Comparison of ENCODE assay signal across 8 cellular contexts in the genomic region with DNA sequence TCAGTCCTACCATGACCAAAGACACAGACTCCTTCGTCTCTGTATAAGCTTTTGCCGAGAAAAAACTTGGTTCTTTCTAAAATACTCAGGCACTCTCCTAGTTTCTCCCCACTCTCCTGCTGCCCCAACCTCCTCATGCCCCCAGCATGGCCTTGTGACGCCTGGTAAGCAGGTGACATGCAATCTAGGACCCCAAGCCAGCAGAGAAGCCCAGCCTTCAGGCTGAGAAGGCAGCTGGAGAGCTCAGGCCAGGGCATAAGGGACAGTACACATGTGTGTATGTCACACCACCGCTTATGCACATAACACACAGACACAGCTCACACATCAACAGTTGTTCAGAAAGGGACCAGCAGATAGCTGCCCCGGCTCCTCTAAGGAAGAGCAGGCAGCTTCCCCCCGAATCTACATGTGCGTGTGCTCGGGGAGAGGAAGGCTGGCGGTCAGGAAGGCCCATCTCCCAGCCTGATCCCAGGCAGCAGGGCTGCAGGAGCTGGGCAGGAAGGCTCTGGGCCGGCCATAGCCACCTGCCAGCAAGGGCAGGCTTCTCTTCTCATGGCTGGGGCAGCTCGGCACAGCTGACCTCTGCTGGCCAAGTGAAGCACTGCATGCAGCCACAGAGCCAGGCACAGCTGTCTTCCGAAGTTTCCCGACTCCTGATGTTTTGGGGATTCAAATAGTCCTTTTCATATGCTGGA. TPM values are rescaled to one million over a fixed set of nuclear protein-coding genes. Genes with fewer than 3 reads are reported as not detected.
DNase-seq lines count a peak whose midpoint lies in the region; ATAC-seq lines count a peak whose summit lies in the region.

No MANE protein-coding gene starts in this region.

- CTCF ChIA-PET in activated CD4-positive, alpha-beta memory T cell treated with anti-CD3 and anti-CD28 coated beads for 36 hours (lab: Charles Lee), result interaction anchor here (0.6 to 3.7 kb wide), 50 partner anchors 9 to 571 kb away, joined by 3 to 43 read pairs (median 4); a partner anchor contains a TSS

- ATAC-seq in HG02759 (IDR thresholded peaks at IDR 0.05; ENCODE audit: unreplicated experiment) (peak; percentile 81), HG03457 (IDR thresholded peaks at IDR 0.05; ENCODE audit: unreplicated experiment) (no peak)

- peaks cover 48% of the 10 kb centered on the region for H3K36me3 Mint-ChIP-seq in activated CD4-positive, alpha-beta memory T cell treated with anti-CD3 and anti-CD28 coated beads for 36 hours

- no peaks in the 10 kb centered on the region for H3K27me3 Mint-ChIP-seq in activated CD4-positive, alpha-beta memory T cell treated with anti-CD3 and anti-CD28 coated beads for 36 hours

- POLR2A ChIA-PET in activated CD4-positive, alpha-beta memory T cell treated with anti-CD3 and anti-CD28 coated beads for 36 hours (lab: Charles Lee), result interaction anchor here (0.5 to 2.9 kb wide), 5 partner anchors 9 to 282 kb away, joined by 3 to 19 read pairs (median 4); a partner anchor contains a TSS

- intact Hi-C loops in activated CD4-positive, alpha-beta memory T cell treated with anti-CD3 and anti-CD28 coated beads for 36 hours (cut with micrococcal nuclease), result loop anchor here (1.0 kb wide), 1 partner anchor 324 kb away; no protein-coding TSS in a partner anchor

- no peak overlapping the region for H3K4me3 Mint-ChIP-seq in activated CD4-positive, alpha-beta memory T cell treated with anti-CD3 and anti-CD28 coated beads for 36 hours

- peaks cover 10% of the 10 kb centered on the region for H3K4me1 Mint-ChIP-seq in activated CD4-positive, alpha-beta memory T cell treated with anti-CD3 and anti-CD28 coated beads for 36 hours (ENCODE audit: low read depth)

- H3K9me3 Mint-ChIP-seq in activated CD4-positive, alpha-beta memory T cell treated with anti-CD3 and anti-CD28 coated beads for 36 hours, result no peaks in the 10 kb centered on the region

- H3K27ac Mint-ChIP-seq in activated CD4-positive, alpha-beta memory T cell treated with anti-CD3 and anti-CD28 coated beads for 36 hours, result peak overlapping the region; percentile 23

- DNase-seq in GM03348 (ENCODE audit: low spot score) (peak; percentile 86), NCI-H226 (peak; percentile 42), dermis microvascular lymphatic vessel endothelial cell (ENCODE audit: low read depth in 2 of 2) (peak; percentile 38 to 63), lung microvascular endothelial cell (ENCODE audit: low read depth in 2 of 2) (peak; percentile 71 to 79)
- peak; percentile 77 for DNase-seq in activated CD4-positive, alpha-beta memory T cell treated with anti-CD3 and anti-CD28 coated beads for 36 hours
- DNase-seq in stimulated activated CD8-positive, alpha-beta memory T cell treated with anti-CD3 and anti-CD28 coated beads, Interleukin-2, amount 100 ng/mL, for 48 hours (ENCODE audit: low read depth in 2 of 2), result peak; percentile 45 to 48

RNA-seq across cellular contexts. Expression of a gene that starts 8.5 kb away (rescaled TPM):
- 10 to 100 TPM; 84.0 to 87.0 TPM for total RNA-seq in activated CD4-positive, alpha-beta memory T cell treated with anti-CD3 and anti-CD28 coated beads for 36 hours
- 25.0 and 54.0 TPM in 2 replicates for total RNA-seq in dermis microvascular lymphatic vessel endothelial cell
- total RNA-seq in lung microvascular endothelial cell, result 37.0 and 40.7 TPM in 2 replicates

RNA-seq across cellular contexts. Expression of a gene that starts 16.8 kb away (rescaled TPM):
- 10 to 100 TPM; 74.8 to 79.1 TPM for total RNA-seq in activated CD4-positive, alpha-beta memory T cell treated with anti-CD3 and anti-CD28 coated beads for 36 hours
- total RNA-seq in dermis microvascular lymphatic vessel endothelial cell (45.3 and 66.4 TPM in 2 replicates), lung microvascular endothelial cell (50.6 and 77.8 TPM in 2 replicates)

RNA-seq across cellular contexts. Expression of a gene that starts 24.1 kb away (rescaled TPM):
- total RNA-seq in activated CD4-positive, alpha-beta memory T cell treated with anti-CD3 and anti-CD28 coated beads for 36 hours, result under 1 TPM in 1 of 2 experiments, not detected in 1; 0.07 TPM
- total RNA-seq in dermis microvascular lymphatic vessel endothelial cell, result not detected in 2 replicates
- total RNA-seq in lung microvascular endothelial cell, result not detected in 2 replicates

RNA-seq across cellular contexts. Expression of a gene that starts 41.2 kb away (rescaled TPM):
- total RNA-seq in activated CD4-positive, alpha-beta memory T cell treated with anti-CD3 and anti-CD28 coated beads for 36 hours, result 100 to 1,000 TPM; 103 to 105 TPM
- total RNA-seq in dermis microvascular lymphatic vessel endothelial cell (43.0 and 48.0 TPM in 2 replicates), lung microvascular endothelial cell (28.1 and 39.9 TPM in 2 replicates)
